In the genomic region with DNA sequence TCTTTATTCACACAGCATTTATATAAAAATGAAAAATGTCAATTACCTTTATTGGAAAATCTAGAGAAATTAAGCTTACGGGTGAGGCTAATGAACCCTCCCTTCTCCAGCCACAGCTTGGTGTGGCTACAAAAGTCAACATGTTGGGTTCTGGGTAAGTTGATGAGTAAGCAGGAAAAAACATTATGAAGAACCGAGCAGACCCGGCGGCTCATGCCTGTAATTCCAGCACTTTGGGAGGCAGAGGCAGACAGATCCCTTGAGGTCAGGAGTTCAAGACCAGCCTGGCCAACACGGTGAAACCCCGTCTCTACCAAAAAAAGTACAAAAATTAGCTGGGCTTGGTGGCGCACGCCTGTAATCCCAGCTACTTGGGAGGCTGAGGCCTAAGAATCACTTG, we compare ENCODE assay signal across 17 cellular contexts. TPM values are rescaled to one million over a fixed set of nuclear protein-coding genes. Genes with fewer than 3 reads are reported as not detected.
DNase-seq lines count a peak whose midpoint lies in the region.
"Had no signal": no experiment of that assay in that cellular context is flagged by ENCODE, and none has a peak within 500 bp of the region (broad histone marks: within the 10 kb centered on the region; RNA-seq: fewer than 3 reads in every experiment).

No MANE protein-coding gene starts in this region.

- peaks cover 61% of the 10 kb centered on the region for H3K36me3 Mint-ChIP-seq in activated naive CD8-positive, alpha-beta T cell treated with anti-CD3 and anti-CD28 coated beads for 36 hours

- DNase-seq in EH (ENCODE audit: low read depth) (peak; percentile 21), HT1080 (ENCODE audit: low read depth) (peak; percentile 36), islet precursor cell (peak; percentile 34), G401 (ENCODE audit: low spot score) (no peak), NCI-H128 (lab: John Stamatoyannopoulos, UW; ENCODE audit: unreplicated experiment) (no peak), GOT3 (lab: John Stamatoyannopoulos, UW) (no peak)
- no peak for DNase-seq in activated naive CD8-positive, alpha-beta T cell treated with anti-CD3 and anti-CD28 coated beads for 36 hours
- DNase-seq: activated CD4-positive, alpha-beta T cell treated with anti-CD3 and anti-CD28 coated beads, Interleukin-2, amount 50 U/mL, for 48 hours; activated gamma-delta T cell treated with Interleukin-2 at 50 U/mL for 16 hours; BE2C; effector CD8-positive, alpha-beta T cell; left ventricle myocardium inferior; NCI-H146; NCI-H226; occipital lobe; stimulated activated CD4-positive, alpha-beta T cell treated with anti-CD3 and anti-CD28 coated beads, Interleukin-2, amount 100 ng/mL, for 24 hours; testis had no signal

- in situ Hi-C loops in G401 (cut with HindIII; ENCODE audit: low sequenced_read_pairs): no loop called here

- H3K4me3 Mint-ChIP-seq in activated naive CD8-positive, alpha-beta T cell treated with anti-CD3 and anti-CD28 coated beads for 36 hours: no peak overlapping the region

- no peaks in the 10 kb centered on the region for H3K27me3 Mint-ChIP-seq in activated naive CD8-positive, alpha-beta T cell treated with anti-CD3 and anti-CD28 coated beads for 36 hours

- peaks cover 35% of the 10 kb centered on the region for H3K4me1 Mint-ChIP-seq in activated naive CD8-positive, alpha-beta T cell treated with anti-CD3 and anti-CD28 coated beads for 36 hours

- no peaks in the 10 kb centered on the region for H3K9me3 Mint-ChIP-seq in activated naive CD8-positive, alpha-beta T cell treated with anti-CD3 and anti-CD28 coated beads for 36 hours

- peak overlapping the region; percentile 84 for H3K27ac Mint-ChIP-seq in activated naive CD8-positive, alpha-beta T cell treated with anti-CD3 and anti-CD28 coated beads for 36 hours

RNA-seq across cellular contexts. Expression of gene NAA25, which starts 10.9 kb away (rescaled TPM):
- 16.8 and 31.0 TPM in 2 replicates for total RNA-seq in HT1080 (2014; rRNA removed; shearing (Covaris generic))
- 15.2 and 19.7 TPM in 2 replicates for polyA plus RNA-seq in HT1080 (2015; cell fraction: cytosol; rRNA removed)
- 58.2 and 58.4 TPM in 2 replicates for polyA plus RNA-seq in HT1080 (2015; cell fraction: nucleus; rRNA removed)
- 10 to 100 TPM; 51.3 to 54.9 TPM for total RNA-seq in activated naive CD8-positive, alpha-beta T cell treated with anti-CD3 and anti-CD28 coated beads for 36 hours
- total RNA-seq in G401 (2014; rRNA removed; shearing (Covaris generic)): 6.9 and 7.7 TPM in 2 replicates

RNA-seq across cellular contexts. Expression of gene TRAFD1, which starts 27.7 kb away (rescaled TPM):
- 17.1 and 20.0 TPM in 2 replicates for total RNA-seq in HT1080 (2014; rRNA removed; shearing (Covaris generic))
- 16.6 and 19.5 TPM in 2 replicates for polyA plus RNA-seq in HT1080 (2015; cell fraction: cytosol; rRNA removed)
- polyA plus RNA-seq in HT1080 (2015; cell fraction: nucleus; rRNA removed): 37.9 and 44.5 TPM in 2 replicates
- total RNA-seq in activated naive CD8-positive, alpha-beta T cell treated with anti-CD3 and anti-CD28 coated beads for 36 hours: 10 to 100 TPM; 49.6 to 49.8 TPM
- 31.8 and 47.3 TPM in 2 replicates for total RNA-seq in G401 (2014; rRNA removed; shearing (Covaris generic))

Comparison
In these comparisons a context has a peak if more than half of its experiments do, and no peak if none do; other contexts are left out.
1. DNase-seq: peak in EH (single experiment), HT1080 (single experiment) and islet precursor cell (single experiment); none in activated naive CD8-positive, alpha-beta T cell treated with anti-CD3 and anti-CD28 coated beads for 36 hours (single experiment), G401 (single experiment), NCI-H128 (single experiment) and GOT3 (single experiment).